ENCODE assay signal across 1 cellular context in the genomic region with DNA sequence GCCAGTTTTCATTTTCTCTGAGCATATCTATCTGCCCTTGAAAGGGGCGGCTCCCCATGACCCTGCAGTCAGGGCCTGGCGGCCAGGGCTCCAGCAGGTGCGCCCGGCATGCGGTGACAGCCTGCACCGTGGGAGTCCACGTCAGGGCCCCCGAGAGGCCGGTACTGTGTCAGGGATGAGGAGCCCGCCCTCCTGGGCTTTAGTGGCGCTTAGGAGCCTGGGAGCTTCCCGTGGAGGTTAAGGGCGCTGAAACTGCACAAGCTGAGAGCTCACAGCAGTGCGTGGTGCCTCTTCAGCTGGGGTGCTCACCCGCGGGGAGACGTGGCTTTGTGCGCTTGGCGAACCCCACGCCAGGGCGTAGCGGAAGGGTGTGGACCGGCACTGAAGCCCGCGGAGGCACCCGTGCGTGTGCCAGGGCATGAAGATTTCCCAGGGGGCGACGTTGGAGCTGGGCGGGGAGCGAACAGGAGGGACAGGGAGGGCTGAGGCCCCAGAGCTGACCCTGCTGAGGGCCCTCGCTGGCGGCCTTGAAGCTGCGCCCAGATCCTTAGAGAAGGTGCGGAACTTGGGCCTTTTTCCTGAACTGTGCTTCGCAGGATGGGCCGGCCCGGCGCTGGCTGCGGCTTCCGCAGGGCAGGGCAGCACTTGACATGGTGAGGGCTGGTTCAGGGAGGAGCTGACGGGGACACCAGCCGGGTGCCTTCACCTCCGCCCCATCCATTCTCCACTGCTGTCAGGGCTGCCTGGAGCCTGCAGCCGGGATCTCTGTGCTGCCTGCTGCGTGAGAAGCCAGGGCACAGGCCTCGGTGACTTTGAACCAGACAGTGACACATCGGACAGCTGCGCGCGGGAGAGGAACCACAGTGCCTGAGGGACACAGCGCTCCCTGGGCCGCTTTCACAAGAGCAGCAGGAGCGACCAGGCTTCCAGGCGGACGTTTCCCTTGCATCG.
TF ChIP-seq lines count a peak whose summit lies in the region.

No MANE protein-coding gene starts in this region.

TF ChIP-seq in endothelial cell of umbilical vein, 7 proteins besides CTCF, POLR2A, EP300 and RAD21:
- no peak for TF ChIP-seq MAX (IDR thresholded peaks at IDR 0.05; ENCODE audit: insufficient read depth, insufficient read length)
- TF ChIP-seq MYC (IDR thresholded peaks at IDR 0.05; ENCODE audit: low read depth, low read length) = no peak
- no peak for TF ChIP-seq JUN (IDR thresholded peaks at IDR 0.05; ENCODE audit: borderline replicate concordance, insufficient read depth, insufficient read length, low read depth)
- TF ChIP-seq EZH2 (IDR thresholded peaks at IDR 0.05; ENCODE audit: borderline replicate concordance, low read depth, low read length, severe bottlenecking) = no peak
